ENCODE assay signal across 18 cellular contexts in the genomic region with DNA sequence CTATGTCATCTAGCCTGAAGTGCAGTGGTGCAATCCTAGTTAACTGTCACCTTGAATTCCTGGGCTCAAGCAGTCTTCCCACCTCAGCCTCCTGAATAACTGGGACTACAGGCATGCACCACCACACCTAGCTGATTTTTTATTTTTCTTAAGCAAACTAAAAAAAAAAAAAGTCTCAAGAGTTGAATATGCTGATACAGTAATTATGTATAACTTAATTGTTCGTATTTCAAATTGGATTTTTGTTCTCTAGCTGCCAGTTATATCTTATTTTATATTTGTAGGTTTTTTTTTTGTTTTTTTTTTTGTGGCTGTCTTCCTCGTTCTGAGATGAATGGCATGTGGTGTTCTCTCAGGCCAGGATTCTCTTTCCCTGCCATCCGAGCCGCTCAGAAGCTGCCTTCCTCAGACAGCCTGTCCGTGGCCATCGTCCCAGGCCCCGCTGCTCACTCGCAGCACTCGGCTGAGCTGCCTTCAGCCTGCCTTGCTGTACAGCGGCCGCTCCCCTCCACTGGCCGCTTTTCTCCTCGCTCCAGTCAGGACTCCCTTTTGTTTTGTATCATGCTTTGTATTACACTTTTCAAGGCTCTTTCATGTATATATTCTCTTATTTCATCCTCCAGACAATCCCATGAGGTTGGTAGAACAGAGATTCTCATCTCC. TPM values are rescaled to one million over a fixed set of nuclear protein-coding genes. Genes with fewer than 3 reads are reported as not detected.
DNase-seq lines count a peak whose midpoint lies in the region; ATAC-seq and TF ChIP-seq lines count a peak whose summit lies in the region.
"Had no signal": no experiment of that assay in that cellular context is flagged by ENCODE, and none has a peak within 500 bp of the region (broad histone marks: within the 10 kb centered on the region; RNA-seq: fewer than 3 reads in every experiment).

No MANE protein-coding gene starts in this region.

- 39 to 42% methylated on average over 13 of the region's 13 CpGs for WGBS in GM23248 (ENCODE audit: low coverage in 1 of 2, low lambda C conversion rate in 2 of 2, missing lambda C conversion rate in 2 of 2), 2 experiments
- WGBS in adrenal gland, 4 donors, result 56 to 72% (median 60%) methylated on average over 13 of the region's 13 CpGs

- H3K4me3 ChIP-seq in GM23248 (peak overlapping the region; percentile 35; the same call in 1 of the 2 replicates), adrenal gland (no peak overlapping the region), left lung (no peak overlapping the region)
- H3K4me3 ChIP-seq: BLaER1, lung, SJCRH30 had no signal

- H3K9me3 ChIP-seq in GM23248 (ENCODE audit: low read depth) (no peaks in the 10 kb centered on the region), adrenal gland (replicated peaks in 1 of 3) (no peaks in the 10 kb centered on the region), left lung (no peaks in the 10 kb centered on the region)
- H3K9me3 ChIP-seq: BLaER1, SJCRH30 had no signal

- CTCF ChIA-PET in GM10248 (lab: Yijun Ruan, JAX), result interaction anchor here (0.9 kb wide), 1 partner anchor 13 kb away, joined by 4 read pairs; no protein-coding TSS in a partner anchor

- peaks cover 7% of the 10 kb centered on the region for H3K4me1 ChIP-seq in GM23248 (ENCODE audit: insufficient read depth)
- peaks cover 37 to 77% of the 10 kb centered on the region in 2 donors for H3K4me1 ChIP-seq in adrenal gland (replicated peaks in 1 of 2)
- H3K4me1 ChIP-seq in left lung, result peaks cover 5 to 23% of the 10 kb centered on the region in 2 donors
- H3K4me1 ChIP-seq: SJCRH30 had no signal

- no peaks in the 10 kb centered on the region for H4K20me1 ChIP-seq in GM23248 (ENCODE audit: insufficient read depth)

- no peak for ATAC-seq in left lung
- ATAC-seq: activated CD8-positive, alpha-beta T cell treated with anti-CD3 and anti-CD28 coated beads, Interleukin-2, amount 10 ng/mL, durations not matched to agents 7 days and 5 days; natural killer cell had no signal

- in situ Hi-C loops in GM23248 (cut with MboI), result no loop called here

- H3K4me1 Mint-ChIP-seq in activated T-helper 2 cell treated with anti-CD3 and anti-CD28 coated beads, Interferon-gamma antibody, Interleukin-2, Interleukin-4, amounts not matched to agents 10 μg/mL and 5 μg/mL and 100 μg/mL, durations not matched to agents 14 hours and 24 hours and 36 hours (ENCODE audit: low read depth), result peaks cover 12% of the 10 kb centered on the region

- TF ChIP-seq POLR2A in adrenal gland (IDR thresholded peaks at IDR 0.05), result no peak

- TF ChIP-seq CTCF in adrenal gland (IDR thresholded peaks at IDR 0.05) (no peak), GM10248 (IDR thresholded peaks at IDR 0.05; ENCODE audit: control extremely low read depth, extremely low read depth, low read depth, missing control alignments) (no peak), left lung (IDR thresholded peaks at IDR 0.05) (no peak)

- intact Hi-C loops in adrenal gland (cut with DNase I) (no loop called here), left lung (cut with DNase I) (no loop called here)
- intact Hi-C loops in activated T-helper 2 cell treated with anti-CD3 and anti-CD28 coated beads, Interferon-gamma antibody, Interleukin-2, Interleukin-4, amounts not matched to agents 10 μg/mL and 5 μg/mL and 100 μg/mL, durations not matched to agents 14 hours and 24 hours and 36 hours (cut with micrococcal nuclease), result no loop called here

- POLR2A ChIA-PET in GM10248 (lab: Yijun Ruan, JAX), result no interaction called here

- H3K36me3 ChIP-seq in GM23248 (ENCODE audit: low read depth), result peaks cover 13% of the 10 kb centered on the region; the same call in 1 of the 2 replicates
- no peaks in the 10 kb centered on the region for H3K36me3 ChIP-seq in adrenal gland (replicated peaks in 1 of 2)
- peaks cover 0 to 27% of the 10 kb centered on the region in 2 donors for H3K36me3 ChIP-seq in left lung

- no peak overlapping the region for H3K9ac ChIP-seq in GM23248
- H3K9ac ChIP-seq: BLaER1 had no signal

- H3K27ac ChIP-seq in GM23248, result no peak overlapping the region
- peak overlapping the region in 2 of 5 donors; percentile 8 to 78 for H3K27ac ChIP-seq in adrenal gland
- H3K27ac ChIP-seq in left lung, result no peak overlapping the region
- H3K27ac ChIP-seq: BLaER1, SJCRH30 had no signal

- peak; percentile 40 for DNase-seq in GM23248
- DNase-seq in adrenal gland, result peak in 4 of 7 donors; percentile 41 to 55 (median 46)
- peak; percentile 44 to 56 for DNase-seq in hippocampal formation (lab: John Stamatoyannopoulos, UW)
- DNase-seq in stimulated activated CD8-positive, alpha-beta memory T cell treated with anti-CD3 and anti-CD28 coated beads, Interleukin-4, amount 100 ng/mL, for 48 hours, result peak; percentile 0
- DNase-seq in GM10248 (ENCODE audit: extremely low spot score), result no peak
- DNase-seq in left lung, result no peak
- no peak for DNase-seq in activated T-helper 2 cell treated with anti-CD3 and anti-CD28 coated beads, Interferon-gamma antibody, Interleukin-2, Interleukin-4, amounts not matched to agents 10 μg/mL and 5 μg/mL and 100 μg/mL, durations not matched to agents 14 hours and 24 hours and 36 hours (ENCODE audit: low spot score)
- DNase-seq: activated CD4-positive, CD25-positive, alpha-beta regulatory T cell; activated CD8-positive, alpha-beta T cell treated with anti-CD3 and anti-CD28 coated beads, Interleukin-2, amount 10 ng/mL, durations not matched to agents 7 days and 5 days; erythroblast; natural killer cell; NCI-H2081 treated with DMSO at 0.1 percent for 48 hours; NCI-H510A; SJCRH30 had no signal

- peak overlapping the region; percentile 31 for H3K4me2 ChIP-seq in GM23248 (ENCODE audit: unreplicated experiment)
- H3K4me2 ChIP-seq: BLaER1 had no signal

- H3K9me3 Mint-ChIP-seq in activated T-helper 2 cell treated with anti-CD3 and anti-CD28 coated beads, Interferon-gamma antibody, Interleukin-2, Interleukin-4, amounts not matched to agents 10 μg/mL and 5 μg/mL and 100 μg/mL, durations not matched to agents 14 hours and 24 hours and 36 hours, result no peaks in the 10 kb centered on the region
- H3K9me3 Mint-ChIP-seq: dendritic cell treated with granulocyte-macrophage colony-stimulating factor and Interleukin-4, amounts not matched to agents 40 ng/mL and 50 ng/mL, for 4 days; natural killer cell; T-helper 2 cell treated with Interferon-gamma antibody and Interleukin-4, amounts not matched to agents 5 μg/mL and 100 μg/mL, for 36 hours had no signal

- no peaks in the 10 kb centered on the region for H3K27me3 Mint-ChIP-seq in activated T-helper 2 cell treated with anti-CD3 and anti-CD28 coated beads, Interferon-gamma antibody, Interleukin-2, Interleukin-4, amounts not matched to agents 10 μg/mL and 5 μg/mL and 100 μg/mL, durations not matched to agents 14 hours and 24 hours and 36 hours (ENCODE audit: low read depth)
- H3K27me3 Mint-ChIP-seq: dendritic cell treated with granulocyte-macrophage colony-stimulating factor and Interleukin-4, amounts not matched to agents 40 ng/mL and 50 ng/mL, for 4 days had no signal

- peaks cover 100% of the 10 kb centered on the region for H3K79me2 ChIP-seq in GM23248 (ENCODE audit: insufficient read depth)

- H3K36me3 Mint-ChIP-seq in activated T-helper 2 cell treated with anti-CD3 and anti-CD28 coated beads, Interferon-gamma antibody, Interleukin-2, Interleukin-4, amounts not matched to agents 10 μg/mL and 5 μg/mL and 100 μg/mL, durations not matched to agents 14 hours and 24 hours and 36 hours (ENCODE audit: low read depth), result peaks cover 24% of the 10 kb centered on the region

- H3K4me3 Mint-ChIP-seq in activated T-helper 2 cell treated with anti-CD3 and anti-CD28 coated beads, Interferon-gamma antibody, Interleukin-2, Interleukin-4, amounts not matched to agents 10 μg/mL and 5 μg/mL and 100 μg/mL, durations not matched to agents 14 hours and 24 hours and 36 hours (ENCODE audit: low read depth), result no peak overlapping the region
- H3K4me3 Mint-ChIP-seq: activated CD8-positive, alpha-beta T cell treated with anti-CD3 and anti-CD28 coated beads, Interleukin-2, amount 10 ng/mL, durations not matched to agents 7 days and 5 days; dendritic cell treated with granulocyte-macrophage colony-stimulating factor and Interleukin-4, amounts not matched to agents 40 ng/mL and 50 ng/mL, for 4 days; natural killer cell; T-helper 2 cell treated with Interferon-gamma antibody and Interleukin-4, amounts not matched to agents 5 μg/mL and 100 μg/mL, for 36 hours had no signal

- H3K9me2 ChIP-seq in GM23248 (ENCODE audit: insufficient read depth), result no peaks in the 10 kb centered on the region

- H3K27ac Mint-ChIP-seq in activated T-helper 2 cell treated with anti-CD3 and anti-CD28 coated beads, Interferon-gamma antibody, Interleukin-2, Interleukin-4, amounts not matched to agents 10 μg/mL and 5 μg/mL and 100 μg/mL, durations not matched to agents 14 hours and 24 hours and 36 hours, result no peak overlapping the region
- H3K27ac Mint-ChIP-seq: activated CD8-positive, alpha-beta T cell treated with anti-CD3 and anti-CD28 coated beads, Interleukin-2, amount 10 ng/mL, durations not matched to agents 7 days and 5 days; dendritic cell treated with granulocyte-macrophage colony-stimulating factor and Interleukin-4, amounts not matched to agents 40 ng/mL and 50 ng/mL, for 4 days; T-helper 2 cell treated with Interferon-gamma antibody and Interleukin-4, amounts not matched to agents 5 μg/mL and 100 μg/mL, for 36 hours had no signal

- H3K27me3 ChIP-seq in GM23248 (replicated peaks; ENCODE audit: insufficient read depth), result no peaks in the 10 kb centered on the region
- no peaks in the 10 kb centered on the region for H3K27me3 ChIP-seq in adrenal gland
- H3K27me3 ChIP-seq in left lung, result no peaks in the 10 kb centered on the region
- H3K27me3 ChIP-seq: BLaER1, SJCRH30 had no signal

- H3F3A ChIP-seq in GM23248 (ENCODE audit: insufficient read depth), result no peaks in the 10 kb centered on the region

- H2AFZ ChIP-seq in GM23248, result no peak overlapping the region

RNA-seq across cellular contexts. Expression of gene WDR20, which starts 53.3 kb away (rescaled TPM):
- 15.1 and 16.6 TPM in 2 replicates for total RNA-seq in GM23248 (2014; rRNA removed; shearing (Covaris generic))
- 24.9 and 26.2 TPM in 2 replicates for polyA plus RNA-seq in GM23248 (2016; fragmentation: Nextera tagmentation; extraction: Ambion mirVana)
- 10 to 100 TPM; 13.1 to 55.9 (median 48.1) TPM for total RNA-seq in adrenal gland
- polyA plus RNA-seq in adrenal gland, result 10 to 100 TPM; 21.5 to 46.1 (median 26.0) TPM
- total RNA-seq in left lung, result 10 to 100 TPM; 22.4 to 23.9 TPM
- total RNA-seq in activated T-helper 2 cell treated with anti-CD3 and anti-CD28 coated beads, Interferon-gamma antibody, Interleukin-2, Interleukin-4, amounts not matched to agents 10 μg/mL and 5 μg/mL and 100 μg/mL, durations not matched to agents 14 hours and 24 hours and 36 hours, result 35.3 and 37.0 TPM in 2 replicates

Comparison
In these comparisons a context has a peak if more than half of its experiments do, and no peak if none do; other contexts are left out.
1. DNase-seq: peak in GM23248 (single experiment), adrenal gland (4 of 7), hippocampal formation (2 of 2) and stimulated activated CD8-positive, alpha-beta memory T cell treated with anti-CD3 and anti-CD28 coated beads, Interleukin-4, amount 100 ng/mL, for 48 hours (single experiment); none in GM10248 (single experiment), left lung (0 of 2) and activated T-helper 2 cell treated with anti-CD3 and anti-CD28 coated beads, Interferon-gamma antibody, Interleukin-2, Interleukin-4, amounts not matched to agents 10 μg/mL and 5 μg/mL and 100 μg/mL, durations not matched to agents 14 hours and 24 hours and 36 hours (single experiment).